ENCODE assay signal across 9 cellular contexts in genomic region chr13:50244355-50244912, GRCh38.
A peak's percentile ranks its signal among the peaks of the same experiment; 100 is the strongest.
DNase-seq lines count a peak whose midpoint lies in the region; ATAC-seq and TF ChIP-seq lines count a peak whose summit lies in the region.
"Had no signal": no experiment of that assay in that cellular context is flagged by ENCODE, and none has a peak within 500 bp of the region (broad histone marks: within the 10 kb centered on the region; RNA-seq: fewer than 3 reads in every experiment).

No MANE protein-coding gene starts in this region.

- H3K9me2 ChIP-seq in DOHH2 (replicated peaks; ENCODE audit: control insufficient read depth, low read length), result no peaks in the 10 kb centered on the region

- H3K4me3 ChIP-seq in DOHH2 (ENCODE audit: low read length) (no peak overlapping the region), Peyer's patch (no peak overlapping the region), mesodermal cell (ENCODE audit: extremely low read depth, insufficient read depth, low read length, poor library complexity, severe bottlenecking) (no peak overlapping the region), BE2C (ENCODE audit: low read depth, low read length) (no peak overlapping the region)

- H3K27me3 ChIP-seq in DOHH2 (ENCODE audit: control insufficient read depth, low read length), result no peaks in the 10 kb centered on the region
- no peaks in the 10 kb centered on the region for H3K27me3 ChIP-seq in Peyer's patch
- H3K27me3 ChIP-seq in BE2C, result no peaks in the 10 kb centered on the region

- no peaks in the 10 kb centered on the region for H3K79me2 ChIP-seq in DOHH2 (ENCODE audit: control insufficient read depth, low read length)

- no peak for TF ChIP-seq POLR2A in Peyer's patch (IDR thresholded peaks at IDR 0.05)

- 86 to 89% methylated on average over 6 to 7 of the region's 8 CpGs for WGBS in mesodermal cell (ENCODE audit: insufficient coverage in 2 of 2), 2 experiments

- H3K4me2 ChIP-seq in DOHH2 (ENCODE audit: low read length), result peak overlapping the region; percentile 28

- no peaks in the 10 kb centered on the region for H3F3A ChIP-seq in DOHH2 (ENCODE audit: control insufficient read depth, insufficient read depth)

- H3K27ac ChIP-seq in DOHH2 (ENCODE audit: low read depth, low read length), result no peak overlapping the region
- peak overlapping the region in 3 of 4 donors; percentile 1 to 57 (median 14) for H3K27ac ChIP-seq in Peyer's patch
- peak overlapping the region; percentile 66 for H3K27ac ChIP-seq in mesodermal cell (ENCODE audit: low read depth, low read length, severe bottlenecking)

- H3K9me3 ChIP-seq in DOHH2 (ENCODE audit: control insufficient read depth, insufficient read depth, low read length), result no peaks in the 10 kb centered on the region
- H3K9me3 ChIP-seq in Peyer's patch, result no peaks in the 10 kb centered on the region
- no peaks in the 10 kb centered on the region for H3K9me3 ChIP-seq in mesodermal cell (ENCODE audit: control insufficient read depth, low read length)
- no peaks in the 10 kb centered on the region for H3K9me3 ChIP-seq in BE2C

- no peaks in the 10 kb centered on the region for H3K36me3 ChIP-seq in DOHH2 (ENCODE audit: control insufficient read depth, low read length)
- H3K36me3 ChIP-seq in Peyer's patch, result no peaks in the 10 kb centered on the region
- H3K36me3 ChIP-seq in mesodermal cell (ENCODE audit: control insufficient read depth, insufficient read depth, low read length), result no peaks in the 10 kb centered on the region
- no peaks in the 10 kb centered on the region for H3K36me3 ChIP-seq in BE2C

- H3K4me1 ChIP-seq in DOHH2 (ENCODE audit: control insufficient read depth, low read length) (peaks cover 24% of the 10 kb centered on the region), Peyer's patch (no peaks in the 10 kb centered on the region), mesodermal cell (ENCODE audit: control insufficient read depth, insufficient read depth, low read length, poor library complexity, severe bottlenecking) (peaks cover 26% of the 10 kb centered on the region), BE2C (no peaks in the 10 kb centered on the region)

- TF ChIP-seq CTCF in DOHH2 (IDR thresholded peaks at IDR 0.05; ENCODE audit: low read depth, low read length, poor library complexity, severe bottlenecking), result no peak
- TF ChIP-seq CTCF in Peyer's patch (IDR thresholded peaks at IDR 0.05), result no peak
- TF ChIP-seq CTCF in BE2C (IDR thresholded peaks at IDR 0.05; ENCODE audit: low read depth, low read length), result no peak

- no peak for DNase-seq in Peyer's patch
- no peak for DNase-seq in BE2C
- DNase-seq in NCI-H69 (lab: John Stamatoyannopoulos, UW), result no peak
- no peak for DNase-seq in NCI-H2029 (lab: John Stamatoyannopoulos, UW)
- DNase-seq in Ammon's horn (ENCODE audit: low spot score), result no peak
- DNase-seq: NCI-H2227 treated with DMSO at 0.1 percent for 48 hours had no signal

- peak; percentile 3 for ATAC-seq in GM21529 (IDR thresholded peaks at IDR 0.05; ENCODE audit: unreplicated experiment)

- no peaks in the 10 kb centered on the region for H4K20me1 ChIP-seq in DOHH2 (ENCODE audit: control insufficient read depth, insufficient read depth, low read depth, low read length)
